ENCODE assay signal across 1 cellular context in the genomic region with DNA sequence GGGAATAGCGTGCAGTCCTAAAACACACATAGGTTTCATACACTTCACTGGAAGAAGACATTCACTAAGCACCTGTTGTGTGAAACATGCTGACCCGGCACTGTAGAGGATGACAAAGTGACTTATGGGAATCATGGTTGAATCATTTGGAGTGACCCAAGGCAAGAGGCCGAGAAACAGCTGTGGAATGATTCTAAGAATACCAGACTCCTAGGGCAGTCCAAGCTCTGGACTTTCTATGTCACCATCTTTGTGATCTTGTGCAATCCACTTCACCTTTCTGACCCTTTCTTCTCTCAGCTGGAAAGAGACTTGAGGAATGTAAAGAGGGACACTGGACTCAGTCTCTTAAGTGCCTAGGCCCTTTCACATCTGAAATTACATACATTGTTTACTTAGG.
TF ChIP-seq lines count a peak whose summit lies in the region.

No MANE protein-coding gene starts in this region.

TF ChIP-seq in HepG2, 621 proteins besides CTCF, POLR2A, EP300 and RAD21:
- 0 out of 2 replicates have a peak, but pooled peaks have one; percentile 21 for TF ChIP-seq MAFF (IDR thresholded peaks at IDR 0.05; ENCODE audit: low read depth, low read length)
- TF ChIP-seq NR2F1 (CRISPR knock-in tag; IDR thresholded peaks at IDR 0.05): 0 out of 4 replicates have a peak, but pooled peaks of 1 of the 2 experiments have one; percentile 19
- TF ChIP-seq, protein P1, sequence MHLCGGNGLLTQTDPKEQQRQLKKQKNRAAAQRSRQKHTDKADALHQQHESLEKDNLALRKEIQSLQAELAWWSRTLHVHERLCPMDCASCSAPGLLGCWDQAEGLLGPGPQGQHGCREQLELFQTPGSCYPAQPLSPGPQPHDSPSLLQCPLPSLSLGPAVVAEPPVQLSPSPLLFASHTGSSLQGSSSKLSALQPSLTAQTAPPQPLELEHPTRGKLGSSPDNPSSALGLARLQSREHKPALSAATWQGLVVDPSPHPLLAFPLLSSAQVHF (CRISPR knock-in tag; IDR thresholded peaks at IDR 0.05): no peak
- peak in 1 of 2 experiments; percentile 50; a peak in 2 of 4 replicates for TF ChIP-seq MAFK (conservative IDR thresholded peaks at IDR 0.05 in 1 of 2, IDR thresholded peaks at IDR 0.05 in 1 of 2; ENCODE audit: low read length in 2 of 2)
- peak; percentile 56 for TF ChIP-seq CEBPB (IDR thresholded peaks at IDR 0.05; ENCODE audit: borderline replicate concordance, low read depth, low read length)
- TF ChIP-seq NR2F6 (IDR thresholded peaks at IDR 0.05): peak; percentile 59; the same call in 1 of the 2 replicates
- TF ChIP-seq NR2F6 (CRISPR knock-in tag; IDR thresholded peaks at IDR 0.05): no peak
